ENCODE assay signal across 1 cellular context in the genomic region with DNA sequence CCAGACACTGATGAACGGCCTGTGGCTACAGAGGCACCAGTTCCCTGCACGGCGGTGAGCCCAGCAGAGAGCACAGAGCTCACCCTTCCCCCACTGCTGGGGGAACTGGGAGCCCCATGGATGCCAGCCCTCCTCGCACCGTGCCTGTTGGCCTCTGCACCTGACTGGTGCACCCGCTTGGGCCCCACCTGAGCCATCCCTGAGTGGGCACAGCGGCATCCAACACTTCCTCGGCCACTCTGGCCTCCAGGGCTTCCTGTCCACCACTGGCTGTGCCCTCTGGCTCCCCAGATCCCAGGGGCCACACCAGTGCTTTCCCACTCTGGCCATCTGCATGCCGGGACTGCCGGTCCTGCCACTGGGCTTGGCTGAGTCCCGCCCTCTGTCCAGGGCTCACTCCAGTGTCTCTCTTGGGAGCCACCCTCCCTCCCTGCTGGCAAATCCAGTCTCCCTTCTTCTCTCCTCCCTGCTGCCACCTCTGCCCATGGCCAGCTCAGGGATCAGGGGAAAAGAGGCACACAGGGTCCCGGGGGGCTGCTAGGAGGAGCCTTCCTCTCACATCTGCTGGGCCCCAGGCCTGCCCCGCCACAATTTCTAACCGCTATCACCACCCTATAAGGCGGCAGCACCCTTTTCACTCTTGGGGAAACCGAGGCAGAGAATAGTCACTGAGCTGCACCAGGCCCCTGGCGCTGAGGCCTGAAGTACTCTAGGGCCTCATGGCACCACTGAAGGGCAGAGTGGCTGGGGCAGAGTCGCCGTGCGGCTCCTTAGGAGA.
TF ChIP-seq lines count a peak whose summit lies in the region.

No MANE protein-coding gene starts in this region.

TF ChIP-seq in HepG2, 621 proteins besides CTCF, POLR2A, EP300 and RAD21:
- TF ChIP-seq ZNF276 (CRISPR knock-in tag; IDR thresholded peaks at IDR 0.05; ENCODE audit: low read depth) (no peak), SP1 (IDR thresholded peaks at IDR 0.05) (no peak), SP1 (CRISPR knock-in tag; IDR thresholded peaks at IDR 0.05) (no peak), MTERF4 (CRISPR knock-in tag; IDR thresholded peaks at IDR 0.05) (no peak), SOX5 (CRISPR knock-in tag; IDR thresholded peaks at IDR 0.05; ENCODE audit: borderline replicate concordance) (no peak), ZNF138 (CRISPR knock-in tag; IDR thresholded peaks at IDR 0.05; ENCODE audit: low read depth) (no peak), ZNF136 (CRISPR knock-in tag; IDR thresholded peaks at IDR 0.05; ENCODE audit: low read depth) (no peak), SMC3 (IDR thresholded peaks at IDR 0.05; ENCODE audit: low read length) (no peak), MIER2 (CRISPR knock-in tag; IDR thresholded peaks at IDR 0.05) (no peak)
- TF ChIP-seq, protein P1, sequence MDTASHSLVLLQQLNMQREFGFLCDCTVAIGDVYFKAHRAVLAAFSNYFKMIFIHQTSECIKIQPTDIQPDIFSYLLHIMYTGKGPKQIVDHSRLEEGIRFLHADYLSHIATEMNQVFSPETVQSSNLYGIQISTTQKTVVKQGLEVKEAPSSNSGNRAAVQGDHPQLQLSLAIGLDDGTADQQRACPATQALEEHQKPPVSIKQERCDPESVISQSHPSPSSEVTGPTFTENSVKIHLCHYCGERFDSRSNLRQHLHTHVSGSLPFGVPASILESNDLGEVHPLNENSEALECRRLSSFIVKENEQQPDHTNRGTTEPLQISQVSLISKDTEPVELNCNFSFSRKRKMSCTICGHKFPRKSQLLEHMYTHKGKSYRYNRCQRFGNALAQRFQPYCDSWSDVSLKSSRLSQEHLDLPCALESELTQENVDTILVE (CRISPR knock-in tag; IDR thresholded peaks at IDR 0.05) = no peak
